Comparison of ENCODE assay signal across 8 cellular contexts in the genomic region with DNA sequence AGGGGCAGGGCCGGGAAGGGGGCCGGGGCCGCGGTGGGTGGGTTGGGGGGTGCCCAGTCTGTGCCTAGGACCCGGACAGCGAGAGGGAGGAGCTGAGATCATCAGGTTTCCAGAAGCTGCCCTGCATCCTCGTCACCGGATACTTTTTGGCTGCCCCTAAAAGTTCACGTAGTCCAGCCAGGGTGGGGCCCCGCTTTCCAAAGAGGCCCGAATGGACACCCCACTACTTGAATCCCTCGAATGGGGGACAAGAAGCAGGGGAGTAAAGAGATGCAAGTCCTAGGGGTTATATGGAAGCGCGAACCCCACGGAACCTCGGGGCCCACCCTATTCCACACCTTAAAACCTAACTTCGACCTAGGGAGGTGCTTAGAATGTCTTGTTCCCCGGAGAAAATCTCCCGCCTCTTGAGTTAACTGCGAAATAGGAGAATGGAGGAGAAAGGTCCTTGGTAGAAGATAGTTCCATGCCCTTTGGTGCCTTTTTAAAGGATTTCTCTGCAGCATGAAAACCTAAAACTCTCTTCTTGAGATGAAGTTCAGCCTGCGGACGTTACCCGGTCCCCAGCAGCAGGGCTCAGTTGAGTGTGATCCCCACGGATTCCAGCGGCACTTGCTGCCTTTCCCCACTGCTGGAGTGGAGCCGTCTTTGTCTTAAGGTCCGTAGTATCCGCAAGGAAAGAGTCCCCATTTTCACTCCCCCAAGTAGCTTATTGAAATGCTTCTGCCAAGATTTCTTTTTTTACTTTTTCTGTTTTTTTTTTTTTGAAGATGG. TPM values are rescaled to one million over a fixed set of nuclear protein-coding genes. Genes with fewer than 3 reads are reported as not detected.
DNase-seq lines count a peak whose midpoint lies in the region; ATAC-seq and TF ChIP-seq lines count a peak whose summit lies in the region.

No MANE protein-coding gene starts in this region.

- peaks cover 15% of the 10 kb centered on the region for H3K79me1 ChIP-seq in trophoblast cell (ENCODE audit: low read length)

- no peak overlapping the region for H4K12ac ChIP-seq in trophoblast cell (ENCODE audit: low read depth, low read length)

- H2BK5ac ChIP-seq in trophoblast cell (ENCODE audit: low read depth, low read length, poor library complexity): no peak overlapping the region

- H3K4me1 ChIP-seq in DND-41 (ENCODE audit: insufficient read depth, low read length) (peaks cover 31% of the 10 kb centered on the region), SJCRH30 (peaks cover 4% of the 10 kb centered on the region; the same call in 1 of the 2 replicates), trophoblast cell (ENCODE audit: control insufficient read depth in 1 of 2, insufficient read depth in 2 of 2, low read length in 2 of 2) (peaks cover 2 to 17% of the 10 kb centered on the region in 2 experiments)

- H2AFZ ChIP-seq in DND-41 (ENCODE audit: low read depth, low read length) (peak overlapping the region; percentile 68; the same call in 1 of the 2 replicates), trophoblast cell (ENCODE audit: insufficient read depth, low read length, poor library complexity) (no peak overlapping the region)

- H3K9me3 ChIP-seq in DND-41 (ENCODE audit: insufficient read depth, low read length, severe bottlenecking): no peaks in the 10 kb centered on the region
- no peaks in the 10 kb centered on the region for H3K9me3 ChIP-seq in SJCRH30 (replicated peaks)
- H3K9me3 ChIP-seq in trophoblast cell (ENCODE audit: insufficient read depth, low read depth, low read length): no peaks in the 10 kb centered on the region

- DNase-seq in DND-41 (no peak), SJCRH30 (peak in 1 of 2 experiments; percentile 10), fibroblast of mammary gland (ENCODE audit: low read depth) (no peak), trophoblast cell (no peak), MV-4-11 (lab: John Stamatoyannopoulos, UW) (no peak), HPDE6-E6E7 (ENCODE audit: extremely low spot score) (no peak)

- peak overlapping the region; percentile 45 for H4K91ac ChIP-seq in trophoblast cell (ENCODE audit: low read depth, low read length)

- peak overlapping the region; percentile 20 for H4K8ac ChIP-seq in trophoblast cell (ENCODE audit: low read depth, low read length)

- ATAC-seq in DND-41 (ENCODE audit: insufficient read depth, low read depth): no peak
- ATAC-seq in GM18868 (IDR thresholded peaks at IDR 0.05; ENCODE audit: unreplicated experiment): no peak
- no peak for ATAC-seq in GM21619 (IDR thresholded peaks at IDR 0.05; ENCODE audit: unreplicated experiment)

- TF ChIP-seq CTCF in DND-41 (IDR thresholded peaks at IDR 0.05; ENCODE audit: borderline replicate concordance, extremely low read depth, low read length, poor library complexity, severe bottlenecking) (no peak), fibroblast of mammary gland (conservative IDR thresholded peaks at IDR 0.05; ENCODE audit: control insufficient read depth, insufficient read depth, low read depth, low read length) (no peak)

- no peak overlapping the region for H3K23ac ChIP-seq in trophoblast cell (ENCODE audit: low read length)

- peak overlapping the region; percentile 2 for H3K14ac ChIP-seq in trophoblast cell (ENCODE audit: low read length)

- H3K18ac ChIP-seq in trophoblast cell (ENCODE audit: low read length): no peak overlapping the region

- H3K4me2 ChIP-seq in DND-41 (ENCODE audit: insufficient read depth, low read length) (peak overlapping the region; percentile 91), trophoblast cell (ENCODE audit: low read length) (peak overlapping the region; percentile 76)

- H3K36me3 ChIP-seq in DND-41 (ENCODE audit: insufficient read depth, low read length) (peaks cover 4% of the 10 kb centered on the region), SJCRH30 (peaks cover 10% of the 10 kb centered on the region), trophoblast cell (ENCODE audit: control insufficient read depth in 1 of 2, insufficient read depth in 2 of 2, low read length in 2 of 2) (peaks cover 0 to 4% of the 10 kb centered on the region in 2 experiments)

- H2AK5ac ChIP-seq in trophoblast cell (ENCODE audit: low read length): peak overlapping the region; percentile 19

- peak overlapping the region; percentile 42 for H2BK12ac ChIP-seq in trophoblast cell (ENCODE audit: low read length)

- no peak overlapping the region for H3K27ac ChIP-seq in DND-41 (ENCODE audit: low read length)
- peak overlapping the region; percentile 33; the same call in 1 of the 2 replicates for H3K27ac ChIP-seq in SJCRH30
- H3K27ac ChIP-seq in trophoblast cell (ENCODE audit: low read depth, low read length): peak overlapping the region; percentile 14

- H2BK120ac ChIP-seq in trophoblast cell (ENCODE audit: insufficient read depth, low read length, poor library complexity): peak overlapping the region; percentile 46

- H3K4me3 ChIP-seq in DND-41 (ENCODE audit: low read depth in 1 of 2, low read length in 2 of 2) (peak overlapping the region in 1 of 2 experiments; percentile 77; a peak in 3 of 4 replicates), SJCRH30 (peak overlapping the region; percentile 92), fibroblast of mammary gland (ENCODE audit: control insufficient read depth, low read depth, low read length) (peak overlapping the region; percentile 64), trophoblast cell (ENCODE audit: low read depth, low read length) (peak overlapping the region; percentile 96)

- H3K9ac ChIP-seq in DND-41 (ENCODE audit: low read depth, low read length) (peak overlapping the region; percentile 77), trophoblast cell (ENCODE audit: low read length) (no peak overlapping the region)

- WGBS in trophoblast cell (ENCODE audit: extremely low coverage, insufficient coverage, insufficient read length): no CpG with 5 or more reads among the region's 28 CpGs

- H4K20me1 ChIP-seq in DND-41 (ENCODE audit: insufficient read depth, low read length): peaks cover 3% of the 10 kb centered on the region; the same call in 1 of the 2 replicates

- H3K27me3 ChIP-seq in DND-41 (ENCODE audit: insufficient read depth, low read length, poor library complexity): peaks cover 5% of the 10 kb centered on the region
- H3K27me3 ChIP-seq in SJCRH30: no peaks in the 10 kb centered on the region
- H3K27me3 ChIP-seq in trophoblast cell (ENCODE audit: insufficient read depth, low read length): no peaks in the 10 kb centered on the region

- H3K79me2 ChIP-seq in DND-41 (ENCODE audit: insufficient read depth, low read length) (peaks cover 9% of the 10 kb centered on the region; the same call in 1 of the 2 replicates), trophoblast cell (ENCODE audit: control insufficient read depth, insufficient read depth, low read length, poor library complexity) (peaks cover 5% of the 10 kb centered on the region)

- H3K4ac ChIP-seq in trophoblast cell (ENCODE audit: low read depth, low read length): no peak overlapping the region

RNA-seq across cellular contexts. Expression of gene RNF152, which starts 2.1 kb away (rescaled TPM):
- 20.8 and 22.9 TPM in 2 replicates for total RNA-seq in SJCRH30 (2014; rRNA removed; shearing (Covaris generic))
- polyA plus RNA-seq in trophoblast cell (2013): 4.0 and 4.4 TPM in 2 replicates
